1 cellular context compared by ENCODE assay signal in genomic region chr9:37119907-37120839, GRCh38.
A peak's percentile ranks its signal among the peaks of the same experiment; 100 is the strongest.
TF ChIP-seq lines count a peak whose summit lies in the region.

Gene ZCCHC7 (plus strand): TSS chr9:37120574.

TF ChIP-seq in HepG2, 621 proteins besides CTCF, POLR2A, EP300 and RAD21 (continued from another document and continues in another):
- TF ChIP-seq ARID5B (CRISPR knock-in tag; IDR thresholded peaks at IDR 0.05) (peak; percentile 29), ZNF33A (CRISPR knock-in tag; IDR thresholded peaks at IDR 0.05; ENCODE audit: borderline replicate concordance) (peak; percentile 79; the same call in 1 of the 2 replicates), MED1 (CRISPR knock-in tag; IDR thresholded peaks at IDR 0.05) (peak; percentile 53), ZNF576 (CRISPR knock-in tag; IDR thresholded peaks at IDR 0.05) (peak; percentile 81; the same call in 1 of the 2 replicates), ZBTB33 (CRISPR knock-in tag; IDR thresholded peaks at IDR 0.05) (peak; percentile 97), ZNF629 (CRISPR knock-in tag; conservative IDR thresholded peaks at IDR 0.05) (peak; percentile 56; the same call in 1 of the 2 replicates), HDAC1 (CRISPR knock-in tag; IDR thresholded peaks at IDR 0.05) (peak; percentile 85), KMT2A (CRISPR knock-in tag; IDR thresholded peaks at IDR 0.05) (no peak; the same call in 1 of the 2 replicates), TOPORS (CRISPR knock-in tag; IDR thresholded peaks at IDR 0.05) (peak; percentile 95), MTA1 (CRISPR knock-in tag; IDR thresholded peaks at IDR 0.05; ENCODE audit: borderline replicate concordance) (peak; percentile 72; the same call in 1 of the 2 replicates), SRSF9 (IDR thresholded peaks at IDR 0.05; ENCODE audit: borderline replicate concordance, insufficient read depth, low read depth, low read length, poor library complexity, severe bottlenecking) (no peak), TBL1XR1 (IDR thresholded peaks at IDR 0.05; ENCODE audit: borderline replicate concordance, low read length, partially characterized antibody) (no peak), FOXO4 (CRISPR knock-in tag; conservative IDR thresholded peaks at IDR 0.05) (0 out of 2 replicates have a peak, but pooled peaks have one; percentile 93), TSC22D2 (CRISPR knock-in tag; IDR thresholded peaks at IDR 0.05; ENCODE audit: borderline replicate concordance) (peak; percentile 93; the same call in 1 of the 2 replicates), MTA3 (CRISPR knock-in tag; IDR thresholded peaks at IDR 0.05) (no peak), REST (IDR thresholded peaks at IDR 0.05; ENCODE audit: borderline replicate concordance in 1 of 2, low read depth in 1 of 2, low read length in 2 of 2) (no peak), ZC3H13 (CRISPR knock-in tag; IDR thresholded peaks at IDR 0.05) (peak; percentile 78; the same call in 1 of the 2 replicates), DNMT1 (CRISPR knock-in tag; IDR thresholded peaks at IDR 0.05) (peak; percentile 81; the same call in 1 of the 2 replicates), HNF1A (IDR thresholded peaks at IDR 0.05; ENCODE audit: low read depth) (no peak), HNF1A (CRISPR knock-in tag; IDR thresholded peaks at IDR 0.05; ENCODE audit: borderline replicate concordance) (no peak; the same call in 1 of the 2 replicates), ZBTB7B (CRISPR knock-in tag; IDR thresholded peaks at IDR 0.05) (peak; percentile 81), THAP7 (CRISPR knock-in tag; IDR thresholded peaks at IDR 0.05) (0 out of 2 replicates have a peak, but pooled peaks have one; percentile 35), IKZF4 (CRISPR knock-in tag; IDR thresholded peaks at IDR 0.05; ENCODE audit: borderline replicate concordance, low read depth, not compliant biosample characterization) (peak; percentile 91), FOXA3 (CRISPR knock-in tag; IDR thresholded peaks at IDR 0.05) (peak; percentile 32; the same call in 1 of the 2 replicates), ZNF777 (CRISPR knock-in tag; IDR thresholded peaks at IDR 0.05) (peak; percentile 45), ZFP36 (IDR thresholded peaks at IDR 0.05; ENCODE audit: borderline replicate concordance, low read depth, low read length, partially characterized antibody) (no peak), ZKSCAN1 (IDR thresholded peaks at IDR 0.05; ENCODE audit: low read length) (no peak), ZNF878 (CRISPR knock-in tag; IDR thresholded peaks at IDR 0.05) (peak; percentile 78; the same call in 1 of the 2 replicates), PRPF4 (IDR thresholded peaks at IDR 0.05; ENCODE audit: low read depth, low read length, poor library complexity, severe bottlenecking) (peak; percentile 79), CHCHD3 (CRISPR knock-in tag; IDR thresholded peaks at IDR 0.05) (peak; percentile 86), ZUFSP (CRISPR knock-in tag; IDR thresholded peaks at IDR 0.05; ENCODE audit: borderline replicate concordance) (no peak), POGZ (CRISPR knock-in tag; IDR thresholded peaks at IDR 0.05) (peak; percentile 90), ZBTB14 (CRISPR knock-in tag; IDR thresholded peaks at IDR 0.05) (peak; percentile 52; the same call in 1 of the 2 replicates), FLYWCH1 (CRISPR knock-in tag; IDR thresholded peaks at IDR 0.05) (peak; percentile 23; the same call in 1 of the 2 replicates), CCAR2 (optimal IDR thresholded peaks at IDR 0.05; ENCODE audit: low read depth, low read length) (no peak), ZNF256 (CRISPR knock-in tag; conservative IDR thresholded peaks at IDR 0.05) (peak; percentile 95), RFXAP (CRISPR knock-in tag; IDR thresholded peaks at IDR 0.05; ENCODE audit: borderline replicate concordance) (peak; percentile 91), RXRB (CRISPR knock-in tag; IDR thresholded peaks at IDR 0.05; ENCODE audit: borderline replicate concordance) (no peak; the same call in 1 of the 2 replicates)
